Comparison of ENCODE assay signal across 22 cellular contexts in genomic region chr5:25489834-25490538, GRCh38.
A peak's percentile ranks its signal among the peaks of the same experiment; 100 is the strongest.
DNase-seq lines count a peak whose midpoint lies in the region; ATAC-seq and TF ChIP-seq lines count a peak whose summit lies in the region.
"Had no signal": no experiment of that assay in that cellular context is flagged by ENCODE, and none has a peak within 500 bp of the region (broad histone marks: within the 10 kb centered on the region; RNA-seq: fewer than 3 reads in every experiment).

No MANE protein-coding gene starts in this region.

- H3K27me3 Mint-ChIP-seq in MCF 10A (ENCODE audit: insufficient read depth, unreplicated experiment) = no peaks in the 10 kb centered on the region
- H3K27me3 Mint-ChIP-seq: activated T-helper 17 cell treated with anti-CD3 and anti-CD28 coated beads, Interleukin-2, amount 50 U/mL, for 72 hours had no signal

- H3K4me3 ChIP-seq in breast epithelium (no peak overlapping the region), fibroblast of villous mesenchyme (ENCODE audit: low read depth, low read length) (no peak overlapping the region), upper lobe of right lung (no peak overlapping the region)
- H3K4me3 ChIP-seq: coronary artery, prostate gland had no signal

- TF ChIP-seq CTCF in MCF 10A (IDR thresholded peaks at IDR 0.05; ENCODE audit: unreplicated experiment) = no peak
- TF ChIP-seq CTCF in breast epithelium (IDR thresholded peaks at IDR 0.05) = no peak
- no peak for TF ChIP-seq CTCF in fibroblast of villous mesenchyme (IDR thresholded peaks at IDR 0.05; ENCODE audit: insufficient read depth, low read depth, low read length)
- TF ChIP-seq CTCF in upper lobe of right lung (IDR thresholded peaks at IDR 0.05) = no peak

- BruUV-seq in MCF 10A (replicated peaks; lab: Mats Ljungman, UMichigan) = no TSS peak

- H3K4me1 Mint-ChIP-seq in MCF 10A (ENCODE audit: insufficient read depth, unreplicated experiment) = peaks cover 6% of the 10 kb centered on the region
- H3K4me1 Mint-ChIP-seq: activated T-helper 17 cell treated with anti-CD3 and anti-CD28 coated beads, Interleukin-2, amount 50 U/mL, for 72 hours; nephron had no signal

- no peaks in the 10 kb centered on the region for H3K9me3 Mint-ChIP-seq in MCF 10A (ENCODE audit: unreplicated experiment)
- H3K9me3 Mint-ChIP-seq: nephron had no signal

- H3K4me1 ChIP-seq in breast epithelium (no peaks in the 10 kb centered on the region), upper lobe of right lung (no peaks in the 10 kb centered on the region)
- H3K4me1 ChIP-seq: prostate gland had no signal

- intact Hi-C loops in MCF 10A (cut with micrococcal nuclease) = no loop called here
- intact Hi-C loops in breast epithelium (cut with DNase I; ENCODE audit: low total_unique reads) = no loop called here
- intact Hi-C loops in upper lobe of right lung (cut with DNase I) = no loop called here

- DNase-seq in MCF 10A (ENCODE audit: unreplicated experiment) = peak; percentile 68
- DNase-seq in breast epithelium (ENCODE audit: low spot score in 2 of 2) = no peak
- peak; percentile 8 for DNase-seq in RPMI7951 (ENCODE audit: low read depth)
- peak; percentile 0 for DNase-seq in fibroblast of villous mesenchyme (ENCODE audit: low read depth)
- no peak for DNase-seq in upper lobe of right lung
- no peak for DNase-seq in NCI-H1930 (lab: John Stamatoyannopoulos, UW)
- DNase-seq in stimulated activated CD4-positive, alpha-beta T cell treated with anti-CD3 and anti-CD28 coated beads, Interleukin-4, amount 100 ng/mL, for 1 hour = no peak
- DNase-seq: 8988T; amniotic stem cell; DND-41; NCI-H1694; NCI-H345; stimulated activated naive CD8-positive, alpha-beta T cell treated with anti-CD3 and anti-CD28 coated beads, Interleukin-15, Interleukin-2, amounts not matched to agents 100 U/mL and 50 U/mL, for 24 hours had no signal

- H3K9me3 ChIP-seq in breast epithelium (peaks cover 4 to 5% of the 10 kb centered on the region in 2 donors), upper lobe of right lung (peaks cover 5% of the 10 kb centered on the region)
- H3K9me3 ChIP-seq: prostate gland had no signal

- H3K4me3 Mint-ChIP-seq in MCF 10A (ENCODE audit: unreplicated experiment) = no peak overlapping the region
- H3K4me3 Mint-ChIP-seq: activated T-helper 17 cell treated with anti-CD3 and anti-CD28 coated beads, Interleukin-2, amount 50 U/mL, for 72 hours; CD14-positive monocyte; nephron had no signal

- H3K27ac Mint-ChIP-seq in MCF 10A (ENCODE audit: low read depth, unreplicated experiment) = peak overlapping the region; percentile 78
- H3K27ac Mint-ChIP-seq: activated T-helper 17 cell treated with anti-CD3 and anti-CD28 coated beads, Interleukin-2, amount 50 U/mL, for 72 hours; CD14-positive monocyte; nephron had no signal

- no peak for TF ChIP-seq POLR2A in breast epithelium (IDR thresholded peaks at IDR 0.05)

- H3K27me3 ChIP-seq in breast epithelium (no peaks in the 10 kb centered on the region), upper lobe of right lung (no peaks in the 10 kb centered on the region)

- H3K36me3 Mint-ChIP-seq in MCF 10A (ENCODE audit: insufficient read depth, unreplicated experiment) = peaks cover 7% of the 10 kb centered on the region
- H3K36me3 Mint-ChIP-seq: CD14-positive monocyte had no signal

- H3K36me3 ChIP-seq in breast epithelium (no peaks in the 10 kb centered on the region), upper lobe of right lung (no peaks in the 10 kb centered on the region)
- H3K36me3 ChIP-seq: prostate gland had no signal

- CTCF ChIA-PET in MCF 10A (lab: Yijun Ruan, JAX) = interaction anchor here (0.6 kb wide), 1 partner anchor 339 kb away, joined by 4 read pairs; no protein-coding TSS in a partner anchor

- ATAC-seq in upper lobe of right lung (peak; percentile 71), HG02970 (IDR thresholded peaks at IDR 0.05; ENCODE audit: low FRiP score, unreplicated experiment) (no peak)
- ATAC-seq: activated T-helper 17 cell treated with anti-CD3 and anti-CD28 coated beads, Interleukin-2, amount 50 U/mL, for 72 hours; stimulated activated naive CD8-positive, alpha-beta T cell treated with anti-CD3 and anti-CD28 coated beads, Interleukin-15, Interleukin-2, amounts not matched to agents 100 U/mL and 50 U/mL, for 24 hours had no signal

- POLR2A ChIA-PET in MCF 10A (lab: Yijun Ruan, JAX) = interaction anchor here (0.6 kb wide), 1 partner anchor 29 kb away, joined by 3 read pairs; no protein-coding TSS in a partner anchor

- H3K27ac ChIP-seq in breast epithelium (no peak overlapping the region), upper lobe of right lung (peak overlapping the region; percentile 31)
- H3K27ac ChIP-seq: coronary artery, epithelial cell of prostate, HL-60, KMS-11, prostate gland had no signal

Comparison
In these comparisons a context has a peak if more than half of its experiments do, and no peak if none do; other contexts are left out.
1. DNase-seq: peak in MCF 10A (single experiment), RPMI7951 (single experiment) and fibroblast of villous mesenchyme (single experiment); none in breast epithelium (0 of 2), upper lobe of right lung (single experiment), NCI-H1930 (0 of 2) and stimulated activated CD4-positive, alpha-beta T cell treated with anti-CD3 and anti-CD28 coated beads, Interleukin-4, amount 100 ng/mL, for 1 hour (single experiment).